In genomic region chr11:68017858-68018729, GRCh38 we compare ENCODE assay signal across 20 cellular contexts. TPM values are rescaled to one million over a fixed set of nuclear protein-coding genes. Genes with fewer than 3 reads are reported as not detected.
DNase-seq lines count a peak whose midpoint lies in the region; ATAC-seq and TF ChIP-seq lines count a peak whose summit lies in the region.
"Had no signal": no experiment of that assay in that cellular context is flagged by ENCODE, and none has a peak within 500 bp of the region (broad histone marks: within the 10 kb centered on the region; RNA-seq: fewer than 3 reads in every experiment).

No MANE protein-coding gene starts in this region.

- H3K79me2 ChIP-seq in mammary epithelial cell (ENCODE audit: insufficient read depth, low read length), result no peaks in the 10 kb centered on the region

- H3K9me3 Mint-ChIP-seq in MCF 10A (ENCODE audit: unreplicated experiment) (no peaks in the 10 kb centered on the region), WTC11 (no peaks in the 10 kb centered on the region), type B pancreatic cell (no peaks in the 10 kb centered on the region)

- DNase-seq in MCF 10A (ENCODE audit: unreplicated experiment) (no peak), mammary epithelial cell (no peak), WTC11 (ENCODE audit: low spot score) (no peak), mesenchymal stem cell (no peak), type B pancreatic cell (ENCODE audit: extremely low spot score, unreplicated experiment) (no peak), SHP77 treated with DMSO at 0.1 percent for 48 hours (lab: John Stamatoyannopoulos, UW) (no peak), ovary (no peak)
- DNase-seq: Caco-2; DMS53; KG1; NCI-H1092; NCI-H1694; NCI-H2107; NCI-H69; NK-92 treated with Interleukin-12 subunit alpha and Interleukin-12 subunit beta, amount 100 ng/mL, for 24 hours; PC-3; SIG-M5 had no signal

- no peaks in the 10 kb centered on the region for H3K79me1 ChIP-seq in mesenchymal stem cell (replicated peaks; ENCODE audit: low read length, poor library complexity, severe bottlenecking)

- intact Hi-C loops in MCF 10A (cut with micrococcal nuclease) (no loop called here), mammary epithelial cell (cut with micrococcal nuclease) (loop anchor here (10.0 kb wide), 2 partner anchors 107 to 257 kb away; partner anchors contain the start of genes C11orf24 and CHKA), ovary (cut with DNase I) (no loop called here)

- ATAC-seq in WTC11, result no peak
- ATAC-seq in GM19395 (IDR thresholded peaks at IDR 0.05; ENCODE audit: unreplicated experiment), result no peak
- ATAC-seq: PC-3 had no signal

- in situ Hi-C loops in mammary epithelial cell (cut with MboI; ENCODE audit: low sequenced_read_pairs in 2 of 2), result no loop called here

- peak overlapping the region; percentile 88 for H3K27ac Mint-ChIP-seq in MCF 10A (ENCODE audit: low read depth, unreplicated experiment)
- H3K27ac Mint-ChIP-seq in WTC11, result peak overlapping the region; percentile 76; the same call in 1 of the 2 replicates
- H3K27ac Mint-ChIP-seq in type B pancreatic cell, result peak overlapping the region; percentile 27

- H3K27me3 Mint-ChIP-seq in MCF 10A (ENCODE audit: insufficient read depth, unreplicated experiment) (no peaks in the 10 kb centered on the region), WTC11 (ENCODE audit: low read depth) (no peaks in the 10 kb centered on the region), type B pancreatic cell (no peaks in the 10 kb centered on the region)

- no peak overlapping the region for H2BK12ac ChIP-seq in mesenchymal stem cell (ENCODE audit: low read length in 2 of 2)

- dilution Hi-C loops in mammary epithelial cell (cut with HindIII; ENCODE audit: low sequenced_read_pairs), result no loop called here

- H3K4me1 ChIP-seq in mammary epithelial cell (ENCODE audit: insufficient read depth, low read length), result peaks cover 35% of the 10 kb centered on the region
- peaks cover 48% of the 10 kb centered on the region for H3K4me1 ChIP-seq in mesenchymal stem cell (ENCODE audit: control insufficient read depth, insufficient read depth, low read depth, low read length)
- H3K4me1 ChIP-seq in ovary (ENCODE audit: insufficient read depth), result peaks cover under 1% of the 10 kb centered on the region

- H3K27ac ChIP-seq in mammary epithelial cell (ENCODE audit: insufficient read depth, low read depth, low read length) (no peak overlapping the region), mesenchymal stem cell (ENCODE audit: low read length, poor library complexity, severe bottlenecking) (no peak overlapping the region), ovary (no peak overlapping the region)
- H3K27ac ChIP-seq: 22Rv1 had no signal

- H3K36me3 ChIP-seq in mammary epithelial cell (ENCODE audit: insufficient read depth, low read length), result no peaks in the 10 kb centered on the region
- peaks cover 14 to 23% of the 10 kb centered on the region in 2 experiments for H3K36me3 ChIP-seq in mesenchymal stem cell (ENCODE audit: control insufficient read depth in 1 of 2, insufficient read depth in 2 of 2, low read depth in 1 of 2, low read length in 2 of 2)
- H3K36me3 ChIP-seq in ovary, result no peaks in the 10 kb centered on the region
- H3K36me3 ChIP-seq: HAP-1 had no signal

- no peak overlapping the region for H3K4ac ChIP-seq in mesenchymal stem cell (ENCODE audit: low read depth in 1 of 2, low read length in 2 of 2)

- H4K20me1 ChIP-seq in mammary epithelial cell (ENCODE audit: insufficient read depth, low read length), result no peaks in the 10 kb centered on the region

- H3K4me2 ChIP-seq in mammary epithelial cell (ENCODE audit: insufficient read depth, low read depth, low read length) (no peak overlapping the region), mesenchymal stem cell (ENCODE audit: low read length, poor library complexity, severe bottlenecking) (no peak overlapping the region)

- peak overlapping the region; percentile 43 for H4K91ac ChIP-seq in mesenchymal stem cell (ENCODE audit: low read length)

- no peak overlapping the region for H2BK120ac ChIP-seq in mesenchymal stem cell (ENCODE audit: low read depth, low read length)

- BruUV-seq in MCF 10A (replicated peaks; lab: Mats Ljungman, UMichigan) (no TSS peak), mammary epithelial cell (replicated peaks; lab: Mats Ljungman, UMichigan) (no TSS peak)

- WGBS in mammary epithelial cell (ENCODE audit: low coverage, missing lambda C conversion rate), result 90% methylated on average over 15 of the region's 27 CpGs
- 92% methylated on average over 27 of the region's 27 CpGs for WGBS in mesenchymal stem cell
- 67 to 79% (median 77%) methylated on average over 27 of the region's 27 CpGs for WGBS in ovary, 3 donors

- H3K4me3 Mint-ChIP-seq in MCF 10A (ENCODE audit: unreplicated experiment) (no peak overlapping the region), WTC11 (no peak overlapping the region), type B pancreatic cell (no peak overlapping the region)

- H3K9me3 ChIP-seq in mammary epithelial cell (replicated peaks; ENCODE audit: insufficient read depth, low read length), result no peaks in the 10 kb centered on the region
- H3K9me3 ChIP-seq in mesenchymal stem cell (ENCODE audit: control insufficient read depth, low read length), result no peaks in the 10 kb centered on the region
- H3K9me3 ChIP-seq in ovary, result no peaks in the 10 kb centered on the region
- H3K9me3 ChIP-seq: Caco-2, HAP-1 had no signal

- H3K27me3 ChIP-seq in mammary epithelial cell (ENCODE audit: insufficient read depth, low read length) (no peaks in the 10 kb centered on the region), mesenchymal stem cell (ENCODE audit: control insufficient read depth in 1 of 2, insufficient read depth in 1 of 2, low read length in 2 of 2) (no peaks in the 10 kb centered on the region), ovary (no peaks in the 10 kb centered on the region)

- no peak overlapping the region for H2AFZ ChIP-seq in mammary epithelial cell (ENCODE audit: low read depth, low read length)
- no peak overlapping the region for H2AFZ ChIP-seq in mesenchymal stem cell (ENCODE audit: low read depth, low read length)

- H3K9ac ChIP-seq in mammary epithelial cell (ENCODE audit: insufficient read depth, low read length), result no peak overlapping the region
- no peak overlapping the region for H3K9ac ChIP-seq in mesenchymal stem cell (ENCODE audit: low read length)

- CTCF ChIA-PET in MCF 10A (lab: Yijun Ruan, JAX), result interaction anchor here (0.6 kb wide), 1 partner anchor 198 kb away, joined by 3 read pairs; no protein-coding TSS in a partner anchor
- CTCF ChIA-PET in mammary epithelial cell (lab: Charles Lee; ENCODE audit: low non-redundant PET), result no interaction called here
- CTCF ChIA-PET in WTC11 (lab: Charles Lee), result interaction anchor here (1.4 to 1.9 kb wide), 2 partner anchors 7 to 191 kb away, joined by 4 to 6 read pairs; partner anchors contain the start of gene ALDH3B1

- no peak for TF ChIP-seq EP300 in ovary (IDR thresholded peaks at IDR 0.05)

- no peak overlapping the region for H2BK5ac ChIP-seq in mesenchymal stem cell (ENCODE audit: low read depth, low read length, poor library complexity, severe bottlenecking)

- no peak for TF ChIP-seq CTCF in MCF 10A (IDR thresholded peaks at IDR 0.05; ENCODE audit: unreplicated experiment)
- no peak for TF ChIP-seq CTCF in mammary epithelial cell (conservative IDR thresholded peaks at IDR 0.05 in 1 of 2, IDR thresholded peaks at IDR 0.05 in 1 of 2; ENCODE audit: extremely low read depth in 1 of 2, insufficient read depth in 1 of 2, low read depth in 1 of 2, low read length in 2 of 2)
- TF ChIP-seq CTCF in WTC11 (IDR thresholded peaks at IDR 0.05), result no peak
- TF ChIP-seq CTCF in type B pancreatic cell (conservative IDR thresholded peaks at IDR 0.05), result no peak
- no peak for TF ChIP-seq CTCF in ovary (IDR thresholded peaks at IDR 0.05)

- no peak for TF ChIP-seq POLR2A in ovary (IDR thresholded peaks at IDR 0.05)

- no peak overlapping the region for H3K18ac ChIP-seq in mesenchymal stem cell (ENCODE audit: low read depth in 1 of 2, low read length in 2 of 2)

- peak overlapping the region; percentile 41 for H2BK15ac ChIP-seq in mesenchymal stem cell (ENCODE audit: low read depth, poor library complexity, severe bottlenecking)

- peaks cover 60% of the 10 kb centered on the region for H3K36me3 Mint-ChIP-seq in MCF 10A (ENCODE audit: insufficient read depth, unreplicated experiment)
- H3K36me3 Mint-ChIP-seq in WTC11, result no peaks in the 10 kb centered on the region
- no peaks in the 10 kb centered on the region for H3K36me3 Mint-ChIP-seq in type B pancreatic cell

- H3K4me3 ChIP-seq in mammary epithelial cell (replicated peaks in 1 of 3; ENCODE audit: insufficient read depth in 1 of 3, low read depth in 2 of 3, low read length in 3 of 3) (no peak overlapping the region), mesenchymal stem cell (ENCODE audit: insufficient read depth in 1 of 2, low read depth in 1 of 2, low read length in 2 of 2) (no peak overlapping the region), ovary (no peak overlapping the region)
- H3K4me3 ChIP-seq: HAP-1 had no signal

- H3K4me1 Mint-ChIP-seq in MCF 10A (ENCODE audit: insufficient read depth, unreplicated experiment), result peaks cover 64% of the 10 kb centered on the region
- H3K4me1 Mint-ChIP-seq in WTC11, result peaks cover 8% of the 10 kb centered on the region
- H3K4me1 Mint-ChIP-seq in type B pancreatic cell (ENCODE audit: unreplicated experiment), result peaks cover 30% of the 10 kb centered on the region

- H4K8ac ChIP-seq in mesenchymal stem cell (ENCODE audit: low read length), result peak overlapping the region; percentile 56

- H3K23ac ChIP-seq in mesenchymal stem cell (ENCODE audit: low read length in 2 of 2), result no peak overlapping the region

- no peak overlapping the region for H3K14ac ChIP-seq in mesenchymal stem cell (ENCODE audit: low read length in 2 of 2)

- no peak overlapping the region for H2AK5ac ChIP-seq in mesenchymal stem cell (ENCODE audit: low read length, severe bottlenecking)

- POLR2A ChIA-PET in MCF 10A (lab: Yijun Ruan, JAX), result interaction anchor here (6.4 kb wide), 1 partner anchor 8 kb away, joined by 46 read pairs; the partner anchor contains the start of gene ALDH3B1
- POLR2A ChIA-PET in WTC11 (lab: Charles Lee), result no interaction called here

RNA-seq across cellular contexts. Expression of gene ALDH3B1, which starts 8.0 kb away (rescaled TPM):
- total RNA-seq in MCF 10A (2022) (37.2 and 50.1 TPM in 2 replicates), mammary epithelial cell (10 to 100 TPM; 10.6 to 20.8 TPM), WTC11 (2021) (0.30 to 0.53 TPM (median 0.46 TPM) in 3 replicates), type B pancreatic cell (ENCODE audit: low replicate concordance) (0.95 and 1.7 TPM in 2 replicates), ovary (10 to 100 TPM in 3 of 7 donors, 1 to 10 TPM in 4; 1.8 to 65.3 (median 8.9) TPM)
- polyA plus RNA-seq in mammary epithelial cell (8.7 TPM), ovary (1 to 10 TPM; 3.9 to 4.7 TPM)
- 2.8 TPM for polyA minus RNA-seq in mammary epithelial cell
- polyA plus RNA-seq in mesenchymal stem cell (2013, experiment 1 of 2), result 22.4 TPM
- polyA plus RNA-seq in mesenchymal stem cell (2013, experiment 2 of 2), result 22.5 TPM

RNA-seq across cellular contexts. Expression of gene NDUFS8, which starts 12.4 kb away (rescaled TPM):
- total RNA-seq in MCF 10A (2022) (211 and 229 TPM in 2 replicates), mammary epithelial cell (100 to 1,000 TPM in 1 of 2 donors, 10 to 100 TPM in 1; 74.7 to 144 TPM), WTC11 (2021) (221 to 247 TPM (median 240 TPM) in 3 replicates), type B pancreatic cell (ENCODE audit: low replicate concordance) (153 and 168 TPM in 2 replicates), ovary (100 to 1,000 TPM in 5 of 7 donors, 10 to 100 TPM in 2; 95.6 to 163 (median 107) TPM)
- polyA plus RNA-seq in mammary epithelial cell (106 TPM), ovary (10 to 100 TPM; 15.3 to 80.1 TPM)
- 171 TPM for polyA minus RNA-seq in mammary epithelial cell
- 104 TPM for polyA plus RNA-seq in mesenchymal stem cell (2013, experiment 1 of 2)
- polyA plus RNA-seq in mesenchymal stem cell (2013, experiment 2 of 2), result 106 TPM

RNA-seq across cellular contexts. Expression of gene UNC93B1, which starts 14.2 kb away (rescaled TPM):
- 14.7 and 14.9 TPM in 2 replicates for total RNA-seq in MCF 10A (2022)
- total RNA-seq in mammary epithelial cell, result 10 to 100 TPM; 20.7 to 22.0 TPM
- polyA plus RNA-seq in mammary epithelial cell, result 24.5 TPM
- 30.1 TPM for polyA minus RNA-seq in mammary epithelial cell
- total RNA-seq in WTC11 (2021), result 27.7 to 29.7 TPM (median 27.9 TPM) in 3 replicates
- 12.1 TPM for polyA plus RNA-seq in mesenchymal stem cell (2013, experiment 1 of 2)
- 11.5 TPM for polyA plus RNA-seq in mesenchymal stem cell (2013, experiment 2 of 2)
- total RNA-seq in type B pancreatic cell (ENCODE audit: low replicate concordance), result 13.0 and 13.7 TPM in 2 replicates
- total RNA-seq in ovary, result 10 to 100 TPM in 6 of 7 donors, 1 to 10 TPM in 1; 9.0 to 39.6 (median 14.2) TPM
- polyA plus RNA-seq in ovary, result 10 to 100 TPM in 1 of 2 donors, 1 to 10 TPM in 1; 9.6 to 11.1 TPM

RNA-seq across cellular contexts. Expression of gene TCIRG1, which starts 20.7 kb away (rescaled TPM):
- total RNA-seq in MCF 10A (2022) (10.7 and 12.3 TPM in 2 replicates), mammary epithelial cell (10 to 100 TPM in 1 of 2 donors, 1 to 10 TPM in 1; 5.0 to 38.9 TPM), WTC11 (2021) (50.7 to 51.7 TPM (median 51.1 TPM) in 3 replicates), type B pancreatic cell (ENCODE audit: low replicate concordance) (37.0 and 49.7 TPM in 2 replicates), ovary (100 to 1,000 TPM in 2 of 7 donors, 10 to 100 TPM in 5; 55.8 to 109 (median 78.6) TPM)
- polyA plus RNA-seq in mammary epithelial cell (28.6 TPM), ovary (10 to 100 TPM in 1 of 2 donors, 1 to 10 TPM in 1; 2.2 to 77.4 TPM)
- 23.8 TPM for polyA minus RNA-seq in mammary epithelial cell
- 84.2 TPM for polyA plus RNA-seq in mesenchymal stem cell (2013, experiment 1 of 2)
- 79.4 TPM for polyA plus RNA-seq in mesenchymal stem cell (2013, experiment 2 of 2)

Comparison
In these comparisons a context has a peak if more than half of its experiments do, and no peak if none do; other contexts are left out.
1. H3K27ac Mint-ChIP-seq: peak in every context shown above with its lines; median percentile 88 in MCF 10A; 76 in WTC11; 27 in type B pancreatic cell.